In the genomic region with DNA sequence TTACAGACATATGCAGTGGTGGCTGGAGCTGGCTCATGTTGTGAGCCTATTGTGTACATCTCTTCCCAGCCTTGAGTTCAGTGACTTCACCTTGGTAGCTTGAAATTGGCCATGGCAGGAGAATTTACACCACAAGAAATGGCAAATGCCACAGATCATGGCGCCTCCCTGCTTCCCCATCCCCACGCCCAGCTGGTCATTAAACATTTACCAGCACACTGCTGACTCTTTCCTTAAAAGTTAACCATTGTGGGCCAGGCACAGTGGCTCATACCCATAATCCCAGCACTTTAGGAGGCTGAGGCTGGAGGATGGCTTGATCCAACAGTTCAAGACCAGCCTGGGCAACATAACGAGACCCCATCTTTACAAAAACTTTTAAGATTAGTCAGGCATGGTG, we compare ENCODE assay signal across 23 cellular contexts. TPM values are rescaled to one million over a fixed set of nuclear protein-coding genes. Genes with fewer than 3 reads are reported as not detected.
DNase-seq lines count a peak whose midpoint lies in the region; ATAC-seq, FAIRE-seq and TF ChIP-seq lines count a peak whose summit lies in the region.
"Had no signal": no experiment of that assay in that cellular context is flagged by ENCODE, and none has a peak within 500 bp of the region (broad histone marks: within the 10 kb centered on the region; RNA-seq: fewer than 3 reads in every experiment).

No MANE protein-coding gene starts in this region.

- CTCF ChIA-PET in A549 (lab: Yijun Ruan, JAX) (interaction anchor here (0.9 to 2.0 kb wide), 3 partner anchors 8 to 66 kb away, joined by 3 to 8 read pairs (median 7); partner anchors contain the start of gene SMIM5), Panc1 (lab: Charles Lee) (no interaction called here)

- H3K36me3 ChIP-seq in Panc1 (ENCODE audit: control insufficient read depth, insufficient read depth, low read length) = peaks cover 18% of the 10 kb centered on the region
- H3K36me3 ChIP-seq in gastroesophageal sphincter = peaks cover 0 to 84% of the 10 kb centered on the region in 2 donors
- H3K36me3 ChIP-seq in prostate gland = peaks cover 0 to 6% of the 10 kb centered on the region in 2 donors

- ATAC-seq in A549 (no peak), Panc1 (no peak), gastroesophageal sphincter (no peak), HG03432 (IDR thresholded peaks at IDR 0.05; ENCODE audit: unreplicated experiment) (no peak), GM21423 (IDR thresholded peaks at IDR 0.05; ENCODE audit: unreplicated experiment) (no peak)
- ATAC-seq: foreskin keratinocyte; stimulated activated naive B cell treated with anti-CD40 and anti-IgM and Interleukin-4, amounts not matched to agents 10 μg/mL and 1 μg/mL and 100 μg/mL, for 72 hours; T-cell had no signal

- H3K4me2 ChIP-seq in A549 = peak overlapping the region; percentile 60

- H3K4me1 ChIP-seq in A549 = peaks cover 92% of the 10 kb centered on the region
- H3K4me1 ChIP-seq in Panc1 (ENCODE audit: control insufficient read depth, insufficient read depth, low read length) = peaks cover 73% of the 10 kb centered on the region
- peaks cover 0 to 69% (median 19%) of the 10 kb centered on the region in 3 donors for H3K4me1 ChIP-seq in gastroesophageal sphincter
- peaks cover 53% of the 10 kb centered on the region for H3K4me1 ChIP-seq in prostate gland (replicated peaks)

- TF ChIP-seq POLR2A in A549 (IDR thresholded peaks at IDR 0.05; ENCODE audit: low read length) = no peak
- TF ChIP-seq POLR2A in gastroesophageal sphincter (IDR thresholded peaks at IDR 0.05) = no peak
- TF ChIP-seq POLR2A in prostate gland (IDR thresholded peaks at IDR 0.05) = no peak

- no peak for FAIRE-seq in A549 (lab: Jason Lieb, UNC)
- FAIRE-seq: D721Med, endometrium, GM12892, urothelium cell line had no signal

- peak overlapping the region; percentile 93 for H3K27ac ChIP-seq in A549
- H3K27ac ChIP-seq in Panc1 (ENCODE audit: low read length) = peak overlapping the region; percentile 87
- H3K27ac ChIP-seq in gastroesophageal sphincter = peak overlapping the region in 3 of 4 donors; percentile 74 to 85 (median 85)
- H3K27ac ChIP-seq in prostate gland = peak overlapping the region; percentile 35 to 90

- intact Hi-C loops in Panc1 (cut with micrococcal nuclease; ENCODE audit: unreplicated experiment) (no loop called here), prostate gland (cut with DNase I) (no loop called here)

- H3K9me3 ChIP-seq in A549 (no peaks in the 10 kb centered on the region), Panc1 (ENCODE audit: control insufficient read depth, insufficient read depth, low read depth, low read length) (no peaks in the 10 kb centered on the region), gastroesophageal sphincter (no peaks in the 10 kb centered on the region), prostate gland (no peaks in the 10 kb centered on the region)

- no peak for TF ChIP-seq RAD21 in A549 (conservative IDR thresholded peaks at IDR 0.05 in 1 of 2, IDR thresholded peaks at IDR 0.05 in 1 of 2)

- POLR2A ChIA-PET in A549 (lab: Yijun Ruan, JAX) (no interaction called here), Panc1 (lab: Charles Lee) (interaction anchor here (0.8 kb wide), 1 partner anchor 23 kb away, joined by 4 read pairs; the partner anchor contains the start of gene ITGB4)

- H3K27me3 ChIP-seq in Panc1 (ENCODE audit: control insufficient read depth, insufficient read depth, low read length) (no peaks in the 10 kb centered on the region), gastroesophageal sphincter (no peaks in the 10 kb centered on the region), prostate gland (replicated peaks; ENCODE audit: insufficient read depth) (no peaks in the 10 kb centered on the region)
- H3K27me3 ChIP-seq: foreskin keratinocyte had no signal

- DNase-seq in A549 (ENCODE audit: low read depth in 1 of 2, low spot score in 1 of 2) = no peak
- DNase-seq in Panc1 (ENCODE audit: low read depth, low spot score) = no peak
- DNase-seq in prostate gland (ENCODE audit: low spot score) = no peak
- DNase-seq in nucleus accumbens (lab: John Stamatoyannopoulos, UW) = no peak
- DNase-seq in activated naive CD4-positive, alpha-beta T cell (lab: John Stamatoyannopoulos, UW) = no peak
- DNase-seq: activated CD4-positive, alpha-beta T cell treated with anti-CD3 and anti-CD28 coated beads, Interleukin-2, amount 50 U/mL, for 48 hours; activated naive CD8-positive, alpha-beta T cell treated with anti-CD3 and anti-CD28 coated beads, Interleukin-2, amount 10 ng/mL, durations not matched to agents 7 days and 5 days; activated T-cell treated with anti-CD3 and anti-CD28 coated beads, Interleukin-2, amount 50 U/mL, for 48 hours; foreskin keratinocyte; GDM1; KG1; NCI-H1105; NCI-H748 treated with DMSO at 0.1 percent for 48 hours; RPMI8226; stimulated activated naive B cell treated with anti-CD40 and anti-IgM and Interleukin-4, amounts not matched to agents 10 μg/mL and 1 μg/mL and 100 μg/mL, for 72 hours; T-cell had no signal

- in situ Hi-C loops in Panc1 (cut with HindIII; ENCODE audit: low pct_unique_long_range_greater_than_20kb, low sequenced_read_pairs) = no loop called here

- TF ChIP-seq CTCF in A549 (IDR thresholded peaks at IDR 0.05) (no peak), Panc1 (IDR thresholded peaks at IDR 0.05) (no peak), gastroesophageal sphincter (IDR thresholded peaks at IDR 0.05) (no peak), prostate gland (IDR thresholded peaks at IDR 0.05) (no peak)

- no peak overlapping the region for H3K4me3 ChIP-seq in A549
- H3K4me3 ChIP-seq in Panc1 (ENCODE audit: low read depth in 2 of 2, low read length in 2 of 2) = no peak overlapping the region
- H3K4me3 ChIP-seq in gastroesophageal sphincter = no peak overlapping the region
- no peak overlapping the region for H3K4me3 ChIP-seq in prostate gland

- BruUV-seq in Panc1 (replicated peaks; lab: Mats Ljungman, UMichigan) = no TSS peak

- TF ChIP-seq EP300 in A549 (IDR thresholded peaks at IDR 0.05) = no peak
- no peak for TF ChIP-seq EP300 in gastroesophageal sphincter (IDR thresholded peaks at IDR 0.05)

- WGBS in A549 (ENCODE audit: missing lambda C conversion rate) = 50% methylated on average over 3 of the region's 3 CpGs
- WGBS in gastroesophageal sphincter (ENCODE audit: low coverage in 1 of 2), 2 donors = 100% methylated on average over 1 of the region's 3 CpGs; no CpG with 5 or more reads in 1 of the 2 donors
- 82% methylated on average over 3 of the region's 3 CpGs for WGBS in prostate gland

TF ChIP-seq in A549, 52 proteins besides CTCF, POLR2A, EP300 and RAD21:
- TF ChIP-seq CEBPB (IDR thresholded peaks at IDR 0.05) (no peak), RFX5 (IDR thresholded peaks at IDR 0.05) (no peak), PHF8 (IDR thresholded peaks at IDR 0.05; ENCODE audit: borderline replicate concordance, low read depth) (no peak), BCL3 (IDR thresholded peaks at IDR 0.05) (no peak)

RNA-seq across cellular contexts. Expression of gene ITGB4, which starts 22.6 kb away (rescaled TPM):
- polyA plus RNA-seq in A549 (2011; rRNA removed) (19.8 and 20.6 TPM in 2 replicates), A549 (2017; fragmentation: RNase III; extraction: RNeasy Plus Mini Kit Qiagen cat#74134 plus additional on column Dnase treatment) (30.1 to 37.4 TPM (median 36.0 TPM) in 3 replicates)
- 17.2 and 22.1 TPM in 2 replicates for polyA plus RNA-seq in A549 (2012; cell fraction: cytosol; rRNA removed)
- polyA plus RNA-seq in A549 (2012; cell fraction: nucleus; rRNA removed) = 77.1 and 140 TPM in 2 replicates
- polyA minus RNA-seq in A549 (2011; rRNA and poly(A)+ RNA removed) = 53.3 and 59.6 TPM in 2 replicates
- total RNA-seq in Panc1 (2021; ENCODE audit: unreplicated experiment) (100 TPM), gastroesophageal sphincter (10 to 100 TPM; 31.1 to 66.3 (median 41.8) TPM), prostate gland (100 to 1,000 TPM in 1 of 2 donors, 10 to 100 TPM in 1; 81.0 to 105 TPM)
- 115 TPM for polyA plus RNA-seq in Panc1 (2012; ENCODE audit: insufficient read length)

RNA-seq across cellular contexts. Expression of gene SAP30BP, which starts 31.5 kb away (rescaled TPM):
- polyA plus RNA-seq in A549 (2011; rRNA removed) = 76.3 and 103 TPM in 2 replicates
- polyA plus RNA-seq in A549 (2012; cell fraction: cytosol; rRNA removed) = 97.6 and 108 TPM in 2 replicates
- polyA plus RNA-seq in A549 (2012; cell fraction: nucleus; rRNA removed) = 186 and 190 TPM in 2 replicates
- polyA plus RNA-seq in A549 (2017; fragmentation: RNase III; extraction: RNeasy Plus Mini Kit Qiagen cat#74134 plus additional on column Dnase treatment) = 125 to 139 TPM (median 136 TPM) in 3 replicates
- polyA minus RNA-seq in A549 (2011; rRNA and poly(A)+ RNA removed) = 63.9 and 67.1 TPM in 2 replicates
- 138 TPM for total RNA-seq in Panc1 (2021; ENCODE audit: unreplicated experiment)
- 89.8 TPM for polyA plus RNA-seq in Panc1 (2012; ENCODE audit: insufficient read length)
- total RNA-seq in gastroesophageal sphincter = 10 to 100 TPM; 68.2 to 87.2 (median 77.2) TPM
- 10 to 100 TPM; 50.4 to 72.3 TPM for total RNA-seq in prostate gland

RNA-seq across cellular contexts. Expression of gene RECQL5, which starts 31.7 kb away (rescaled TPM):
- polyA plus RNA-seq in A549 (2011; rRNA removed) = 22.7 and 29.2 TPM in 2 replicates
- polyA plus RNA-seq in A549 (2012; cell fraction: cytosol; rRNA removed) = 17.7 and 21.4 TPM in 2 replicates
- polyA plus RNA-seq in A549 (2012; cell fraction: nucleus; rRNA removed) = 159 and 161 TPM in 2 replicates
- 37.3 to 42.5 TPM (median 39.9 TPM) in 3 replicates for polyA plus RNA-seq in A549 (2017; fragmentation: RNase III; extraction: RNeasy Plus Mini Kit Qiagen cat#74134 plus additional on column Dnase treatment)
- 48.5 and 52.7 TPM in 2 replicates for polyA minus RNA-seq in A549 (2011; rRNA and poly(A)+ RNA removed)
- total RNA-seq in Panc1 (2021; ENCODE audit: unreplicated experiment) = 46.1 TPM
- polyA plus RNA-seq in Panc1 (2012; ENCODE audit: insufficient read length) = 34.1 TPM
- 10 to 100 TPM in 3 of 4 donors, 1 to 10 TPM in 1; 6.4 to 15.1 (median 13.6) TPM for total RNA-seq in gastroesophageal sphincter
- total RNA-seq in prostate gland = 100 to 1,000 TPM in 1 of 2 donors, 10 to 100 TPM in 1; 33.6 to 132 TPM
